In genomic region chr6:63268574-63268973, GRCh38 we compare ENCODE assay signal across 15 cellular contexts. TPM values are rescaled to one million over a fixed set of nuclear protein-coding genes. Genes with fewer than 3 reads are reported as not detected.
A peak's percentile ranks its signal among the peaks of the same experiment; 100 is the strongest.
DNase-seq lines count a peak whose midpoint lies in the region; ATAC-seq and TF ChIP-seq lines count a peak whose summit lies in the region.
"Had no signal": no experiment of that assay in that cellular context is flagged by ENCODE, and none has a peak within 500 bp of the region (broad histone marks: within the 10 kb centered on the region; RNA-seq: fewer than 3 reads in every experiment).

No MANE protein-coding gene starts in this region.

- no peaks in the 10 kb centered on the region for H3K4me1 Mint-ChIP-seq in effector memory CD8-positive, alpha-beta T cell (ENCODE audit: low read depth in 2 of 2)

- DNase-seq in effector memory CD8-positive, alpha-beta T cell = no peak
- DNase-seq in GM10266 (ENCODE audit: extremely low spot score) (no peak), EL (no peak), posterior vena cava (ENCODE audit: low spot score) (no peak)
- DNase-seq: activated naive CD4-positive, alpha-beta T cell treated with Interleukin-2 at 50 U/mL for 16 hours; body of pancreas; CD4-positive, alpha-beta T cell; NCI-H345 had no signal

- TF ChIP-seq CTCF in GM10266 (IDR thresholded peaks at IDR 0.05; ENCODE audit: control insufficient read depth, insufficient read depth, low read depth, missing control alignments) = no peak

- no peak overlapping the region for H3K27ac Mint-ChIP-seq in effector memory CD8-positive, alpha-beta T cell
- H3K27ac Mint-ChIP-seq: CD4-positive, alpha-beta T cell had no signal

- ATAC-seq in GM19351 (IDR thresholded peaks at IDR 0.05; ENCODE audit: unreplicated experiment) (peak; percentile 66), GM21786 (IDR thresholded peaks at IDR 0.05; ENCODE audit: unreplicated experiment) (peak; percentile 80), HG03103 (IDR thresholded peaks at IDR 0.05; ENCODE audit: low read depth, unreplicated experiment) (peak; percentile 50)
- no peak for ATAC-seq in effector memory CD8-positive, alpha-beta T cell (replicated peaks)
- ATAC-seq: body of pancreas had no signal

- no peak overlapping the region for H3K4me3 Mint-ChIP-seq in effector memory CD8-positive, alpha-beta T cell
- H3K4me3 Mint-ChIP-seq: CD4-positive, alpha-beta T cell had no signal

- peaks cover 6 to 9% of the 10 kb centered on the region in 2 donors for H3K9me3 Mint-ChIP-seq in effector memory CD8-positive, alpha-beta T cell
- H3K9me3 Mint-ChIP-seq: CD4-positive, alpha-beta T cell had no signal

- H3K36me3 Mint-ChIP-seq in effector memory CD8-positive, alpha-beta T cell (ENCODE audit: insufficient read depth) = no peaks in the 10 kb centered on the region

- no peaks in the 10 kb centered on the region for H3K27me3 Mint-ChIP-seq in effector memory CD8-positive, alpha-beta T cell
- H3K27me3 Mint-ChIP-seq: CD4-positive, alpha-beta T cell had no signal

- intact Hi-C loops in posterior vena cava (cut with DNase I) = no loop called here

RNA-seq across cellular contexts. Expression of gene LGSN, which starts 51.2 kb away (rescaled TPM):
- total RNA-seq in posterior vena cava = not detected
- total RNA-seq: CD4-positive, alpha-beta T cell; dermis microvascular lymphatic vessel endothelial cell; mononuclear cell; osteoblast; subcutaneous adipose tissue had no signal

RNA-seq across cellular contexts. Expression of gene FKBP1C, which starts 57.3 kb away (rescaled TPM):
- total RNA-seq in posterior vena cava = under 1 TPM in 1 of 2 donors, not detected in 1; 0.24 TPM
- total RNA-seq: body of pancreas; CD4-positive, alpha-beta T cell had no signal
